ENCODE assay signal across 30 cellular contexts in the genomic region with DNA sequence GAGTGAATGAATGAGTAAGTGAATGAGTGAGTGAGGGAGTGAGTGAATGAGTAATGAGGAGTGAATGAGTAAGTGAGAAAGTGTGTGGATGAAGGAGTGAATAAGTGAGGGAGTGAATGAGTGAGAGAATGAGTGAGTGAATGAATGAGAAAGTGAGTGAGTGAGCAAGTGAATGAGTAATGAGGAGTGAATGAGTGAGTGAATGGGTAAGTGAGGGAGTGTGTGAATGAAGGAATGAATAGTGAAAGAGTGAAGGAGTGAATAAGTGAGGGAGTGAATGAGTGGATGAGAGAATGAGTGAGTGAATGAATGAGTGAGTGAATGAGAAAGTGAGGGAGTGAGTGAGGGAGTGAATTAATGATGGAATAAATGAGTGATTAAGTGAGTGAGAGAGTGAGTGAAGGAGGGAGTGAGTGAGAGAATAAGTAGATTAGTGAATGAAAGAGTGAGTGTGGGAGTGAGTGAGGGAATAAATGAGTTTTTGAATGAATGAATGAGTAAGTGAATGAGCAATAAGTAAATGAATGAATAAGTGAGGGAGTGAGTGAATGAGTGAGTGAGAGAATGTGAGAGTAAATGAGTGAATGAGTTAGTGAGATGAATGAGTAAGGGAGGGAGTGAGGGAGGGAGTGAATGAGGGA.
"Had no signal": no experiment of that assay in that cellular context is flagged by ENCODE, and none has a peak within 500 bp of the region (broad histone marks: within the 10 kb centered on the region; RNA-seq: fewer than 3 reads in every experiment).

No MANE protein-coding gene starts in this region.

- H3K4me1 ChIP-seq: adrenal gland, body of pancreas, esophagus muscularis mucosa, foreskin keratinocyte, gastrocnemius medialis had no signal

- H3K27me3 ChIP-seq: adrenal gland, body of pancreas, foreskin keratinocyte had no signal

- H3K4me3 ChIP-seq: adrenal gland, body of pancreas, dorsolateral prefrontal cortex, esophagus muscularis mucosa, gastrocnemius medialis had no signal

- FAIRE-seq: colon had no signal

- H3K27ac Mint-ChIP-seq: activated B cell treated with CpG ODN at 0.5 μM for 24 hours; activated CD8-positive, alpha-beta T cell treated with anti-CD3 and anti-CD28 coated beads for 36 hours; activated naive CD4-positive, alpha-beta T cell treated with anti-CD3 and anti-CD28 coated beads for 36 hours; activated naive CD4-positive, alpha-beta T cell treated with anti-CD3 and anti-CD28 coated beads, Interleukin-2, amount 50 U/mL, for 24 hours; activated naive CD8-positive, alpha-beta T cell treated with anti-CD3 and anti-CD28 coated beads for 36 hours; activated naive CD8-positive, alpha-beta T cell treated with anti-CD3 and anti-CD28 coated beads, Interleukin-2, amount 50 U/mL, for 24 hours; activated T-helper 2 cell treated with anti-CD3 and anti-CD28 coated beads, Interferon-gamma antibody, Interleukin-2, Interleukin-4, amounts not matched to agents 10 μg/mL and 5 μg/mL and 100 μg/mL, durations not matched to agents 14 hours and 24 hours and 36 hours; dendritic cell treated with granulocyte-macrophage colony-stimulating factor and Interleukin-4, amounts not matched to agents 40 ng/mL and 50 ng/mL, for 4 days had no signal

- H3K27ac ChIP-seq: adrenal gland, body of pancreas, dorsolateral prefrontal cortex, esophagus muscularis mucosa, foreskin keratinocyte, gastrocnemius medialis, WERI-Rb-1 had no signal

- H3K9me3 ChIP-seq: adrenal gland, body of pancreas, esophagus muscularis mucosa, gastrocnemius medialis had no signal

- DNase-seq: activated B cell treated with CpG ODN at 0.5 μM for 24 hours; activated CD4-positive, alpha-beta T cell treated with anti-CD3 and anti-CD28 coated beads for 48 hours; activated CD4-positive, alpha-beta T cell treated with anti-CD3 and anti-CD28 coated beads, Interleukin-2, amount 50 U/mL, for 1 hour; activated CD4-positive, alpha-beta T cell treated with anti-CD3 and anti-CD28 coated beads, Interleukin-2, amount 50 U/mL, for 48 hours; activated CD8-positive, alpha-beta memory T cell treated with anti-CD3 and anti-CD28 coated beads for 24 hours; activated CD8-positive, alpha-beta T cell treated with anti-CD3 and anti-CD28 coated beads for 36 hours; activated effector memory CD4-positive, alpha-beta T cell treated with anti-CD3 and anti-CD28 coated beads, Interleukin-2, amount 50 U/mL, for 16 hours; activated naive CD4-positive, alpha-beta T cell treated with anti-CD3 and anti-CD28 coated beads for 36 hours; activated naive CD8-positive, alpha-beta T cell treated with anti-CD3 and anti-CD28 coated beads for 36 hours; activated naive CD8-positive, alpha-beta T cell treated with anti-CD3 and anti-CD28 coated beads, Interleukin-2, amount 50 U/mL, for 24 hours; activated T-cell treated with anti-CD3 and anti-CD28 coated beads, Interleukin-2, amount 50 U/mL, for 4 hours; adrenal gland; amygdala; aorta; body of pancreas; caudate nucleus; dorsolateral prefrontal cortex; effector memory CD4-positive, alpha-beta T cell; erythroblast; foreskin keratinocyte; gastrocnemius medialis; head of caudate nucleus; T-helper 2 cell; WERI-Rb-1 had no signal

- H3K4me3 Mint-ChIP-seq: activated B cell treated with CpG ODN at 0.5 μM for 24 hours; activated CD8-positive, alpha-beta T cell treated with anti-CD3 and anti-CD28 coated beads for 36 hours; activated naive CD4-positive, alpha-beta T cell treated with anti-CD3 and anti-CD28 coated beads for 36 hours; activated naive CD4-positive, alpha-beta T cell treated with anti-CD3 and anti-CD28 coated beads, Interleukin-2, amount 50 U/mL, for 24 hours; activated naive CD8-positive, alpha-beta T cell treated with anti-CD3 and anti-CD28 coated beads for 36 hours; activated naive CD8-positive, alpha-beta T cell treated with anti-CD3 and anti-CD28 coated beads, Interleukin-2, amount 50 U/mL, for 24 hours; activated T-cell treated with anti-CD3 and anti-CD28 coated beads, Interleukin-2, amount 50 U/mL, for 4 hours; dendritic cell treated with granulocyte-macrophage colony-stimulating factor and Interleukin-4, amounts not matched to agents 40 ng/mL and 50 ng/mL, for 4 days had no signal

- ATAC-seq: activated CD4-positive, CD25-positive, alpha-beta regulatory T cell treated with anti-CD3 and anti-CD28 coated beads, Interleukin-2, amount 50 U/mL, for 24 hours; activated CD8-positive, alpha-beta T cell treated with anti-CD3 and anti-CD28 coated beads for 36 hours; activated naive CD8-positive, alpha-beta T cell treated with anti-CD3 and anti-CD28 coated beads, Interleukin-2, amount 50 U/mL, for 24 hours; activated T-cell treated with anti-CD3 and anti-CD28 coated beads, Interleukin-2, amount 50 U/mL, for 4 hours; body of pancreas; foreskin keratinocyte; gastrocnemius medialis had no signal

- H3K4me1 Mint-ChIP-seq: activated B cell treated with CpG ODN at 0.5 μM for 24 hours; activated naive CD4-positive, alpha-beta T cell treated with anti-CD3 and anti-CD28 coated beads, Interleukin-2, amount 50 U/mL, for 24 hours; activated naive CD8-positive, alpha-beta T cell treated with anti-CD3 and anti-CD28 coated beads for 36 hours; activated naive CD8-positive, alpha-beta T cell treated with anti-CD3 and anti-CD28 coated beads, Interleukin-2, amount 50 U/mL, for 24 hours had no signal

- H3K36me3 Mint-ChIP-seq: activated naive CD4-positive, alpha-beta T cell treated with anti-CD3 and anti-CD28 coated beads, Interleukin-2, amount 50 U/mL, for 24 hours; activated naive CD8-positive, alpha-beta T cell treated with anti-CD3 and anti-CD28 coated beads for 36 hours had no signal

- H3K9me3 Mint-ChIP-seq: activated naive CD4-positive, alpha-beta T cell treated with anti-CD3 and anti-CD28 coated beads, Interleukin-2, amount 50 U/mL, for 24 hours had no signal

- H3K27me3 Mint-ChIP-seq: activated B cell treated with CpG ODN at 0.5 μM for 24 hours; dendritic cell treated with granulocyte-macrophage colony-stimulating factor and Interleukin-4, amounts not matched to agents 40 ng/mL and 50 ng/mL, for 4 days had no signal

- H3K36me3 ChIP-seq: adrenal gland, esophagus muscularis mucosa, gastrocnemius medialis, WERI-Rb-1 had no signal
